ENCODE assay signal across 6 cellular contexts in the genomic region with DNA sequence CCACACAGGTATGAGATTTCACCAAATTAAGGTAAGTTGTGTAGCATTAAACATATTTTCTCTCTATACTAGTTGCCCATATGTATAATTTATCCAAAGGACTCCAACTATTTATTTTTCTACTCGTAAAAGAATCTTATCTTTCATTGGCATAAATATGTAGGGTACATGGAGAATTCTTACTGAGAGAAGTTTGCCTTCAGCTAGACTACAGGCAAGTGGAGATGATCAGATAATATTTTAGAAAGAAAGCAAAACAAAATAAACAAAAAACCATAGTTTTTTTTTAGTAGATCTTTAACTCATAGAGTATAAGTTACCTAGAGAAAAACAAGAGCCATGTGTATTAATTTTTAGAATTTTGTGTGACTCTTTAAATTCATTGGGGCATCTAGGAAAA.
"Had no signal": no experiment of that assay in that cellular context is flagged by ENCODE, and none has a peak within 500 bp of the region (broad histone marks: within the 10 kb centered on the region; RNA-seq: fewer than 3 reads in every experiment).

No MANE protein-coding gene starts in this region.

- FAIRE-seq: HepG2, HTR-8/SVneo, K562 had no signal

- H3K4me3 ChIP-seq: K562 had no signal

- DNase-seq: IMR-90, KBM-7, KG1 had no signal
